Comparison of ENCODE assay signal across 8 cellular contexts in the genomic region with DNA sequence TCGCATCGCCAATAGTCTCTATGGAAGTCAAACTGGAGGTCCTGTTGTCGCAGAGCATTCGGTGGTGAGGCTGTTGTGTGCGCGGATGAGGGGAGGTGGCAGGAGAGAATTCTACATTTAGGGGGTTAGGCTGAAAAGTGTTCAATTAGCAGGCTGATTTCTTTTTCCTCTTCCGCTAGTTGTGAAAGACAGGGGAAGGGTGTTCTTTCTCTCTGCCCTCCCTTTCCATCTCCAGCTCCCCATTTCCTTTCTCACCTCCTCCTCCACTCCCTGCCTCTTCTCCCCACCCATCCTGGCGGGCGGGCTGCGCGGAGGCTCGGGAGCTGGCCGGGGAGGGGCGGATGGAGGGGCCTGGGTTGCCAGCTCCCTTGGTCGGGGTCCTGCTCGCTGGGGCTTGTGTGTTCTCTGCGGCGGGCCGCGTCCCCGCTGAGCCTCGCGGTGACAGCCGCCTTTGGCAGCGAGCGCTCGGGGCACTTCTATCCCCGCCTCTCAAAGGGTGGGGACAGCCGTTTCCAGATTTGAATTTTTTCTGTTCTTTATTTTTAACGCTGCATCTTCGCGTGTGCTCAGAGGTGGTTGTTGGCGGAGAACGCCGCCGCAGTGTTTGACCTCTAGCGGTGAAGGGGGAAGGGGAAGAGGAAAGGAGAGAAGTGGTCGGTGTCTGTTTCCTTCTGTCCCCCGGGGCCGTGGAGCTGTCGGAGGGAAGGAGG. TPM values are rescaled to one million over a fixed set of nuclear protein-coding genes. Genes with fewer than 3 reads are reported as not detected.
A peak's percentile ranks its signal among the peaks of the same experiment; 100 is the strongest.
DNase-seq lines count a peak whose midpoint lies in the region; ATAC-seq and TF ChIP-seq lines count a peak whose summit lies in the region.

No MANE protein-coding gene starts in this region.

- DNase-seq in BJ (ENCODE audit: low read depth), result no peak
- DNase-seq in mesendoderm, result peak; percentile 85
- DNase-seq in activated CD8-positive, alpha-beta memory T cell treated with anti-CD3 and anti-CD28 coated beads, Interleukin-2, amount 10 ng/mL, durations not matched to agents 7 days and 5 days, result no peak
- no peak for DNase-seq in effector CD8-positive, alpha-beta T cell (lab: John Stamatoyannopoulos, UW)
- no peak for DNase-seq in pons (ENCODE audit: low spot score)

- no peak overlapping the region for H3K4me3 Mint-ChIP-seq in activated CD8-positive, alpha-beta memory T cell treated with anti-CD3 and anti-CD28 coated beads, Interleukin-2, amount 10 ng/mL, durations not matched to agents 7 days and 5 days

- H3K18ac ChIP-seq in mesendoderm (ENCODE audit: low read length), result peak overlapping the region; percentile 78

- CTCF ChIA-PET in BJ (lab: Yijun Ruan, JAX), result no interaction called here
- CTCF ChIA-PET in activated CD8-positive, alpha-beta memory T cell treated with anti-CD3 and anti-CD28 coated beads, Interleukin-2, amount 10 ng/mL, durations not matched to agents 7 days and 5 days (lab: Charles Lee), result interaction anchor here (0.6 kb wide), 1 partner anchor 584 kb away, joined by 3 read pairs; no protein-coding TSS in a partner anchor

- no peaks in the 10 kb centered on the region for H3K27me3 ChIP-seq in BJ (ENCODE audit: control insufficient read depth, insufficient read depth, low read length)
- H3K27me3 ChIP-seq in mesendoderm (ENCODE audit: insufficient read depth, low read length, poor library complexity), result no peaks in the 10 kb centered on the region

- peak overlapping the region; percentile 89 for H3K9ac ChIP-seq in mesendoderm (ENCODE audit: low read length)

- peaks cover 59% of the 10 kb centered on the region for H3K27me3 Mint-ChIP-seq in activated CD8-positive, alpha-beta memory T cell treated with anti-CD3 and anti-CD28 coated beads, Interleukin-2, amount 10 ng/mL, durations not matched to agents 7 days and 5 days

- no peak overlapping the region for H4K5ac ChIP-seq in mesendoderm (ENCODE audit: low read length)

- no peak overlapping the region for H3K23ac ChIP-seq in mesendoderm (ENCODE audit: low read length)

- no peak overlapping the region for H4K8ac ChIP-seq in mesendoderm (ENCODE audit: low read depth, low read length)

- no peak for TF ChIP-seq CTCF in BJ (IDR thresholded peaks at IDR 0.05; ENCODE audit: insufficient read depth, low read depth, low read length)

- H3K36me3 ChIP-seq in BJ (ENCODE audit: control insufficient read depth, insufficient read depth, low read length) (no peaks in the 10 kb centered on the region), mesendoderm (ENCODE audit: control insufficient read depth, insufficient read depth, low read length) (no peaks in the 10 kb centered on the region)

- H3K4me3 ChIP-seq in BJ (ENCODE audit: low read depth, low read length) (peak overlapping the region; percentile 59), mesendoderm (ENCODE audit: low read length) (peak overlapping the region; percentile 81)

- peaks cover 29% of the 10 kb centered on the region for H3K79me2 ChIP-seq in mesendoderm (ENCODE audit: control insufficient read depth, insufficient read depth, low read length)

- peak overlapping the region; percentile 94 for H3K56ac ChIP-seq in mesendoderm (ENCODE audit: low read length)

- no peaks in the 10 kb centered on the region for H3K4me1 ChIP-seq in mesendoderm (ENCODE audit: control insufficient read depth, low read depth, low read length)

- peaks cover 3% of the 10 kb centered on the region for H3K79me1 ChIP-seq in mesendoderm (ENCODE audit: low read length)

- no peaks in the 10 kb centered on the region for H3K9me3 Mint-ChIP-seq in activated CD8-positive, alpha-beta memory T cell treated with anti-CD3 and anti-CD28 coated beads, Interleukin-2, amount 10 ng/mL, durations not matched to agents 7 days and 5 days (ENCODE audit: low read depth)

- no peak overlapping the region for H2BK120ac ChIP-seq in mesendoderm (ENCODE audit: low read depth, low read length)

- no CpG with 5 or more reads among the region's 41 CpGs for WGBS in mesendoderm (ENCODE audit: extremely low coverage, insufficient coverage, low lambda C conversion rate)

- H3K27ac Mint-ChIP-seq in activated CD8-positive, alpha-beta memory T cell treated with anti-CD3 and anti-CD28 coated beads, Interleukin-2, amount 10 ng/mL, durations not matched to agents 7 days and 5 days, result no peak overlapping the region

- H3K4ac ChIP-seq in mesendoderm (ENCODE audit: low read depth, low read length), result peak overlapping the region; percentile 92

- H3K4me1 Mint-ChIP-seq in activated CD8-positive, alpha-beta memory T cell treated with anti-CD3 and anti-CD28 coated beads, Interleukin-2, amount 10 ng/mL, durations not matched to agents 7 days and 5 days, result peaks cover 8% of the 10 kb centered on the region

- POLR2A ChIA-PET in BJ (lab: Charles Lee), result no interaction called here

- H2BK5ac ChIP-seq in mesendoderm (ENCODE audit: low read length), result peak overlapping the region; percentile 41

- no peak overlapping the region for H2BK15ac ChIP-seq in mesendoderm (replicated peaks; ENCODE audit: low read depth)

- ATAC-seq in HG03095 (IDR thresholded peaks at IDR 0.05; ENCODE audit: unreplicated experiment) (peak; percentile 43), HG02763 (IDR thresholded peaks at IDR 0.05; ENCODE audit: unreplicated experiment) (no peak)
- no peak for ATAC-seq in activated CD8-positive, alpha-beta memory T cell treated with anti-CD3 and anti-CD28 coated beads, Interleukin-2, amount 10 ng/mL, durations not matched to agents 7 days and 5 days

- H3K4me2 ChIP-seq in mesendoderm (ENCODE audit: low read length), result peak overlapping the region; percentile 33

- H3K36me3 Mint-ChIP-seq in activated CD8-positive, alpha-beta memory T cell treated with anti-CD3 and anti-CD28 coated beads, Interleukin-2, amount 10 ng/mL, durations not matched to agents 7 days and 5 days, result peaks cover 12% of the 10 kb centered on the region

- H3K27ac ChIP-seq in angular gyrus (ENCODE audit: low read depth, low read length) (peak overlapping the region; percentile 8), mesendoderm (ENCODE audit: low read depth, low read length) (peak overlapping the region; percentile 70)

- no peak overlapping the region for H2AK5ac ChIP-seq in mesendoderm (ENCODE audit: low read length)

RNA-seq across cellular contexts. Expression of a gene that starts 3.6 kb away (rescaled TPM):
- polyA plus RNA-seq in BJ (2011; rRNA removed), result 0.40 and 0.54 TPM in 2 replicates
- polyA minus RNA-seq in BJ (2011; rRNA and poly(A)+ RNA removed), result 1.0 and 1.3 TPM in 2 replicates
- polyA plus RNA-seq in mesendoderm (2013, experiment 1 of 2), result 9.9 TPM
- 10.1 TPM for polyA plus RNA-seq in mesendoderm (2013, experiment 2 of 2)
- total RNA-seq in activated CD8-positive, alpha-beta memory T cell treated with anti-CD3 and anti-CD28 coated beads, Interleukin-2, amount 10 ng/mL, durations not matched to agents 7 days and 5 days, result not detected
